In genomic region chr10:102450374-102451104, GRCh38 we compare ENCODE assay signal across 8 cellular contexts. TPM values are rescaled to one million over a fixed set of nuclear protein-coding genes. Genes with fewer than 3 reads are reported as not detected.
A peak's percentile ranks its signal among the peaks of the same experiment; 100 is the strongest.
DNase-seq lines count a peak whose midpoint lies in the region; ATAC-seq and TF ChIP-seq lines count a peak whose summit lies in the region.

No MANE protein-coding gene starts in this region.

- H3F3A ChIP-seq in DOHH2 (ENCODE audit: control insufficient read depth, insufficient read depth) (peaks cover 5% of the 10 kb centered on the region), neural cell (ENCODE audit: insufficient read depth, low read length, poor library complexity, severe bottlenecking) (no peaks in the 10 kb centered on the region)

- POLR2A ChIA-PET in RWPE1 (lab: Yijun Ruan, JAX; ENCODE audit: low non-redundant PET) = interaction anchor here (0.6 to 2.4 kb wide), 9 partner anchors 10 to 133 kb away, joined by 3 to 12 read pairs (median 3); partner anchors contain the start of genes CUEDC2 and FBXL15

- H2AFZ ChIP-seq in KMS-11 (ENCODE audit: low read depth) = peak overlapping the region; percentile 57
- H2AFZ ChIP-seq in neural cell (ENCODE audit: low read depth, low read length) = peak overlapping the region; percentile 52

- H3K36me3 ChIP-seq in DOHH2 (ENCODE audit: control insufficient read depth, low read length) = peaks cover 34% of the 10 kb centered on the region
- no peaks in the 10 kb centered on the region for H3K36me3 ChIP-seq in KMS-11 (ENCODE audit: insufficient read depth)
- H3K36me3 ChIP-seq in neural cell (ENCODE audit: insufficient read depth, low read length) = no peaks in the 10 kb centered on the region

- H3K27me3 ChIP-seq in DOHH2 (ENCODE audit: control insufficient read depth, low read length) (no peaks in the 10 kb centered on the region), KMS-11 (ENCODE audit: insufficient read depth, low read depth) (no peaks in the 10 kb centered on the region), neural cell (ENCODE audit: insufficient read depth, low read depth, low read length) (no peaks in the 10 kb centered on the region)

- peak overlapping the region; percentile 86 for H3K27ac ChIP-seq in DOHH2 (ENCODE audit: low read depth, low read length)
- H3K27ac ChIP-seq in KMS-11 = peak overlapping the region; percentile 73
- H3K27ac ChIP-seq in RWPE1 = peak overlapping the region; percentile 88
- peak overlapping the region; percentile 72 for H3K27ac ChIP-seq in neural cell (ENCODE audit: low read length)

- peak; percentile 38 for TF ChIP-seq EP300 in neural cell (conservative IDR thresholded peaks at IDR 0.05; ENCODE audit: poor library complexity, severe bottlenecking)

- peak overlapping the region; percentile 81 for H3K9ac ChIP-seq in KMS-11
- H3K9ac ChIP-seq in neural cell (ENCODE audit: low read length) = peak overlapping the region; percentile 79

- H3K9me3 ChIP-seq in DOHH2 (ENCODE audit: control insufficient read depth, insufficient read depth, low read length) (no peaks in the 10 kb centered on the region), neural cell (ENCODE audit: low read length) (no peaks in the 10 kb centered on the region)

- peak; percentile 86 for ATAC-seq in GM21737 (IDR thresholded peaks at IDR 0.05; ENCODE audit: unreplicated experiment)
- peak; percentile 87 for ATAC-seq in stimulated activated naive CD8-positive, alpha-beta T cell treated with anti-CD3 and anti-CD28 coated beads, Interleukin-15, amount 100 ng/mL, for 72 hours

- H3K9me2 ChIP-seq in DOHH2 (replicated peaks; ENCODE audit: control insufficient read depth, low read length) (no peaks in the 10 kb centered on the region), neural cell (ENCODE audit: insufficient read depth, low read length) (no peaks in the 10 kb centered on the region)

- H3K27ac Mint-ChIP-seq in stimulated activated naive CD8-positive, alpha-beta T cell treated with anti-CD3 and anti-CD28 coated beads, Interleukin-15, amount 100 ng/mL, for 72 hours = peak overlapping the region; percentile 93 to 98

- peaks cover 3% of the 10 kb centered on the region; the same call in 1 of the 2 replicates for H4K20me1 ChIP-seq in DOHH2 (ENCODE audit: control insufficient read depth, insufficient read depth, low read depth, low read length)
- H4K20me1 ChIP-seq in KMS-11 (ENCODE audit: insufficient read depth) = no peaks in the 10 kb centered on the region
- H4K20me1 ChIP-seq in neural cell (ENCODE audit: insufficient read depth) = no peaks in the 10 kb centered on the region

- peak overlapping the region; percentile 96 to 97 for H3K4me3 Mint-ChIP-seq in stimulated activated naive CD8-positive, alpha-beta T cell treated with anti-CD3 and anti-CD28 coated beads, Interleukin-15, amount 100 ng/mL, for 72 hours

- DNase-seq in RWPE1 (ENCODE audit: low spot score) = peak; percentile 76
- peak; percentile 80 for DNase-seq in activated T-helper 9 cell treated with anti-CD3 and anti-CD28 coated beads, Interleukin-2, amount 50 U/mL, for 16 hours (ENCODE audit: low read depth)
- peak; percentile 61 for DNase-seq in fibroblast of villous mesenchyme (ENCODE audit: low read depth)
- DNase-seq in stimulated activated naive CD8-positive, alpha-beta T cell treated with anti-CD3 and anti-CD28 coated beads, Interleukin-15, amount 100 ng/mL, for 72 hours = peak; percentile 91 to 93

- H3K4me3 ChIP-seq in DOHH2 (ENCODE audit: low read length) (peak overlapping the region; percentile 93), KMS-11 (IDR thresholded peaks at IDR 0.05; ENCODE audit: insufficient read depth, low read depth, low read length) (no peak overlapping the region), fibroblast of villous mesenchyme (ENCODE audit: low read depth, low read length) (peak overlapping the region; percentile 73), neural cell (ENCODE audit: low read length) (peak overlapping the region; percentile 79)

- TF ChIP-seq CTCF in DOHH2 (IDR thresholded peaks at IDR 0.05; ENCODE audit: low read depth, low read length, poor library complexity, severe bottlenecking) (no peak), KMS-11 (conservative IDR thresholded peaks at IDR 0.05; ENCODE audit: low read depth, low read length) (no peak), RWPE1 (conservative IDR thresholded peaks at IDR 0.05; ENCODE audit: low read depth) (no peak), fibroblast of villous mesenchyme (IDR thresholded peaks at IDR 0.05; ENCODE audit: insufficient read depth, low read depth, low read length) (no peak), neural cell (IDR thresholded peaks at IDR 0.05; ENCODE audit: poor library complexity, severe bottlenecking) (peak; percentile 41)

- H3K4me2 ChIP-seq in DOHH2 (ENCODE audit: low read length) (peak overlapping the region; percentile 92), KMS-11 (peak overlapping the region; percentile 61), neural cell (ENCODE audit: low read length) (peak overlapping the region; percentile 52)

- no peaks in the 10 kb centered on the region for H3K27me3 Mint-ChIP-seq in stimulated activated naive CD8-positive, alpha-beta T cell treated with anti-CD3 and anti-CD28 coated beads, Interleukin-15, amount 100 ng/mL, for 72 hours

- peak; percentile 28 for TF ChIP-seq RAD21 in neural cell (conservative IDR thresholded peaks at IDR 0.05)

- H3K4me1 Mint-ChIP-seq in stimulated activated naive CD8-positive, alpha-beta T cell treated with anti-CD3 and anti-CD28 coated beads, Interleukin-15, amount 100 ng/mL, for 72 hours = peaks cover 54% of the 10 kb centered on the region

- H3K9me3 Mint-ChIP-seq in stimulated activated naive CD8-positive, alpha-beta T cell treated with anti-CD3 and anti-CD28 coated beads, Interleukin-15, amount 100 ng/mL, for 72 hours = no peaks in the 10 kb centered on the region

- CTCF ChIA-PET in RWPE1 (lab: Yijun Ruan, JAX) = interaction anchor here (0.6 to 1.6 kb wide), 5 partner anchors 18 to 72 kb away, joined by 3 to 5 read pairs (median 3); partner anchors contain the start of gene CUEDC2

- H3K4me1 ChIP-seq in DOHH2 (ENCODE audit: control insufficient read depth, low read length) (peaks cover 28% of the 10 kb centered on the region), KMS-11 (ENCODE audit: low read depth, poor library complexity, severe bottlenecking) (peaks cover 36% of the 10 kb centered on the region)

- H3K79me2 ChIP-seq in DOHH2 (ENCODE audit: control insufficient read depth, low read length) (peaks cover 32% of the 10 kb centered on the region), KMS-11 (ENCODE audit: insufficient read depth, low read depth) (peaks cover 14% of the 10 kb centered on the region), neural cell (replicated peaks; ENCODE audit: insufficient read depth, low read length) (no peaks in the 10 kb centered on the region)

TF ChIP-seq in neural cell, 6 proteins besides CTCF, POLR2A, EP300 and RAD21:
- TF ChIP-seq POLR2AphosphoS5 (IDR thresholded peaks at IDR 0.05) (peak; percentile 78), REST (IDR thresholded peaks at IDR 0.05; ENCODE audit: borderline replicate concordance) (no peak), EZH2 (IDR thresholded peaks at IDR 0.05; ENCODE audit: borderline replicate concordance, insufficient read depth, low read length, poor library complexity, severe bottlenecking) (no peak), SMC3 (conservative IDR thresholded peaks at IDR 0.05; ENCODE audit: poor library complexity) (peak; percentile 30), MXI1 (conservative IDR thresholded peaks at IDR 0.05; ENCODE audit: poor library complexity, severe bottlenecking) (peak; percentile 94), TAF1 (IDR thresholded peaks at IDR 0.05; ENCODE audit: low read depth) (no peak)

RNA-seq across cellular contexts. Expression of gene C10orf95, which starts 0.8 kb away (rescaled TPM):
- total RNA-seq in fibroblast of villous mesenchyme = not detected in 2 replicates
- polyA plus RNA-seq in neural cell = not detected in 2 replicates
- not detected in 2 replicates for polyA minus RNA-seq in neural cell

RNA-seq across cellular contexts. Expression of gene CUEDC2, which starts 18.2 kb away (rescaled TPM):
- 51.0 and 54.8 TPM in 2 replicates for total RNA-seq in fibroblast of villous mesenchyme
- polyA plus RNA-seq in neural cell = 169 and 194 TPM in 2 replicates
- polyA minus RNA-seq in neural cell = 76.2 and 79.9 TPM in 2 replicates

RNA-seq across cellular contexts. Expression of gene FBXL15, which starts 29.9 kb away (rescaled TPM):
- total RNA-seq in fibroblast of villous mesenchyme = 4.3 and 8.4 TPM in 2 replicates
- polyA plus RNA-seq in neural cell = 27.5 and 37.8 TPM in 2 replicates
- polyA minus RNA-seq in neural cell = 16.2 and 22.2 TPM in 2 replicates

RNA-seq across cellular contexts. Expression of gene PSD, which starts 32.0 kb away (rescaled TPM):
- 1.6 and 2.2 TPM in 2 replicates for total RNA-seq in fibroblast of villous mesenchyme
- 68.8 and 84.3 TPM in 2 replicates for polyA plus RNA-seq in neural cell
- 52.3 and 67.7 TPM in 2 replicates for polyA minus RNA-seq in neural cell

RNA-seq across cellular contexts. Expression of gene ACTR1A, which starts 52.0 kb away (rescaled TPM):
- total RNA-seq in fibroblast of villous mesenchyme = 130 and 142 TPM in 2 replicates
- 316 and 347 TPM in 2 replicates for polyA plus RNA-seq in neural cell
- polyA minus RNA-seq in neural cell = 220 and 271 TPM in 2 replicates
